8 cellular contexts compared by ENCODE assay signal in genomic region chr7:129952653-129953560, GRCh38. TPM values are rescaled to one million over a fixed set of nuclear protein-coding genes. Genes with fewer than 3 reads are reported as not detected.
DNase-seq lines count a peak whose midpoint lies in the region; ATAC-seq and TF ChIP-seq lines count a peak whose summit lies in the region.

Gene UBE2H (minus strand): TSS chr7:129952960. CDS start chr7:129952555, 405 bp downstream.

- no peak within 1 kb of the TSS for H3K4me3 Mint-ChIP-seq in activated CD4-positive, alpha-beta T cell treated with anti-CD3 and anti-CD28 coated beads for 36 hours
- H3K4me3 Mint-ChIP-seq in chondrocyte (ENCODE audit: unreplicated experiment): peak within 1 kb of the TSS; percentile 95

- CTCF ChIA-PET in activated CD4-positive, alpha-beta T cell treated with anti-CD3 and anti-CD28 coated beads for 36 hours (lab: Charles Lee): interaction anchor here (1.1 kb wide), 1 partner anchor 514 kb away, joined by 3 read pairs; no protein-coding TSS in a partner anchor

- TF ChIP-seq CTCF in AG09309 (IDR thresholded peaks at IDR 0.05; ENCODE audit: control insufficient read depth, insufficient read depth, low read depth, low read length, missing control alignments) (no peak), chondrocyte (IDR thresholded peaks at IDR 0.05) (no peak)

- ATAC-seq in GM19035 (IDR thresholded peaks at IDR 0.05; ENCODE audit: unreplicated experiment) (peak; percentile 62), HG03354 (IDR thresholded peaks at IDR 0.05; ENCODE audit: poor library complexity, severe bottlenecking, unreplicated experiment) (peak; percentile 66)
- peak; percentile 66 for ATAC-seq in activated CD4-positive, alpha-beta T cell treated with anti-CD3 and anti-CD28 coated beads for 36 hours

- intact Hi-C loops in activated CD4-positive, alpha-beta T cell treated with anti-CD3 and anti-CD28 coated beads for 36 hours (cut with DNase I, micrococcal nuclease): loop anchor here (1.0 to 10.0 kb wide), 15 partner anchors 46 to 1152 kb away; partner anchors contain the start of genes COPG2 (in 1 of the 2), KLHDC10 (in 1 of the 2), NRF1 (in 1 of the 2) and STRIP2 (in 1 of the 2)

- H3K27me3 Mint-ChIP-seq in activated CD4-positive, alpha-beta T cell treated with anti-CD3 and anti-CD28 coated beads for 36 hours: no peaks in the 10 kb centered on the region
- no peaks in the 10 kb centered on the region for H3K27me3 Mint-ChIP-seq in chondrocyte (ENCODE audit: low read depth)

- H3K4me1 Mint-ChIP-seq in activated CD4-positive, alpha-beta T cell treated with anti-CD3 and anti-CD28 coated beads for 36 hours: peaks cover 8% of the 10 kb centered on the region
- peaks cover 3% of the 10 kb centered on the region for H3K4me1 Mint-ChIP-seq in chondrocyte (ENCODE audit: low read depth)

- H3K27ac Mint-ChIP-seq in activated CD4-positive, alpha-beta T cell treated with anti-CD3 and anti-CD28 coated beads for 36 hours: peak within 1 kb of the TSS; percentile 99
- peak within 1 kb of the TSS; percentile 100 for H3K27ac Mint-ChIP-seq in chondrocyte (ENCODE audit: unreplicated experiment)

- peak within 1 kb of the TSS; percentile 91 for H3K4me3 ChIP-seq in AG09309 (ENCODE audit: control insufficient read depth, low read depth, low read length)

- no peaks in the 10 kb centered on the region for H3K9me3 Mint-ChIP-seq in activated CD4-positive, alpha-beta T cell treated with anti-CD3 and anti-CD28 coated beads for 36 hours (ENCODE audit: low read depth)
- no peaks in the 10 kb centered on the region for H3K9me3 Mint-ChIP-seq in chondrocyte (ENCODE audit: low read depth)

- DNase-seq in AG09309 (ENCODE audit: low read depth) (no peak), NCI-H510A treated with DMSO at 0.1 percent for 48 hours (lab: John Stamatoyannopoulos, UW) (peak; percentile 44), chondrocyte (ENCODE audit: low spot score) (peak; percentile 95), kidney tubule cell (ENCODE audit: low spot score) (peak; percentile 93)
- DNase-seq in activated CD4-positive, alpha-beta T cell treated with anti-CD3 and anti-CD28 coated beads for 36 hours: peak; percentile 96
- peak; percentile 85 to 94 for DNase-seq in stimulated activated CD4-positive, alpha-beta T cell treated with anti-CD3 and anti-CD28 coated beads, Interleukin-1b, Interleukin-23, amount 100 ng/mL, for 1 hour (ENCODE audit: low read depth in 2 of 2)

- POLR2A ChIA-PET in activated CD4-positive, alpha-beta T cell treated with anti-CD3 and anti-CD28 coated beads for 36 hours (lab: Charles Lee): no interaction called here

- peaks cover 2% of the 10 kb centered on the region for H3K36me3 Mint-ChIP-seq in activated CD4-positive, alpha-beta T cell treated with anti-CD3 and anti-CD28 coated beads for 36 hours (ENCODE audit: low read depth)
- H3K36me3 Mint-ChIP-seq in chondrocyte (ENCODE audit: low read depth): peaks cover 4% of the 10 kb centered on the region

RNA-seq across cellular contexts. Expression of gene UBE2H, which starts in this region (rescaled TPM):
- 10 to 100 TPM; 25.6 to 40.7 TPM for total RNA-seq in activated CD4-positive, alpha-beta T cell treated with anti-CD3 and anti-CD28 coated beads for 36 hours
- 137 to 172 TPM (median 167 TPM) in 3 replicates for total RNA-seq in chondrocyte
